15 cellular contexts compared by ENCODE assay signal in the genomic region with DNA sequence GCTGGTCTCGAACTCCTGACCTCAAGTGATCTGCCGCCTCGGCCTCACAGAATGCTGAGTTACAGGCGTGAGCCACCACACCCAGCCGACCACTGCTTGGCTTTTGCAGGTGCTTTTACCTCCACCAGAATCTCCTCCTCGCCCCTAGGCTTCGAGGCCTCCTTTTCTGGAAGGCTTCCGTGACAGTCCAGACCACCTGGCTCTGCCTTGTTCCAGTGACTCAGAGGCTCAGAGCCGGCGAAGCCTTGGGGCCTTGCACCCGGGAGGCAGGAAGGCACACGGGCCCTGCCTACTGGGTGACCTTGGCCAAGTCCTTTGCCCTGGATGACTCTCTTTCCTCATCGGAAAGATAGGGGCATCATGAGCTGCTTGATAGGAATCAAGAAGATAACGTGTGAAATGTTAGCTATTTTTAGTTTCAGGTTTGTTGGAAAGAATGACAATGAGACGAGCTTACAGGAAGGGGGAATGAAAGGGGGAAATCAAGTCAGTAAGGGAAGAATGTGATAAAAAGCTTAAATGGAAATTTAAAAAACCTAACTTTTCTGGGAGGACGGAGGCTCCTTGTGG. TPM values are rescaled to one million over a fixed set of nuclear protein-coding genes. Genes with fewer than 3 reads are reported as not detected.
DNase-seq lines count a peak whose midpoint lies in the region; ATAC-seq and TF ChIP-seq lines count a peak whose summit lies in the region.
"Had no signal": no experiment of that assay in that cellular context is flagged by ENCODE, and none has a peak within 500 bp of the region (broad histone marks: within the 10 kb centered on the region; RNA-seq: fewer than 3 reads in every experiment).

No MANE protein-coding gene starts in this region.

- peak overlapping the region; percentile 90 for H3K27ac Mint-ChIP-seq in activated CD4-positive, alpha-beta memory T cell treated with anti-CD3 and anti-CD28 coated beads, Interleukin-2, amount 10 ng/mL, durations not matched to agents 7 days and 5 days
- no peak overlapping the region for H3K27ac Mint-ChIP-seq in endothelial cell (ENCODE audit: unreplicated experiment)

- no peak overlapping the region for H3K27ac ChIP-seq in PC-9
- H3K27ac ChIP-seq: neutrophil, right lobe of liver, tibial nerve had no signal

- H3K9me3 ChIP-seq in PC-9 (ENCODE audit: insufficient read depth, low read depth) = no peaks in the 10 kb centered on the region
- H3K9me3 ChIP-seq: HAP-1, neutrophil, right lobe of liver, tibial nerve had no signal

- no peaks in the 10 kb centered on the region for H3K79me2 ChIP-seq in PC-9 (ENCODE audit: low read depth)

- no peaks in the 10 kb centered on the region for H3K9me3 Mint-ChIP-seq in activated CD4-positive, alpha-beta memory T cell treated with anti-CD3 and anti-CD28 coated beads, Interleukin-2, amount 10 ng/mL, durations not matched to agents 7 days and 5 days
- H3K9me3 Mint-ChIP-seq in endothelial cell (ENCODE audit: unreplicated experiment) = no peaks in the 10 kb centered on the region

- H3K27me3 Mint-ChIP-seq in activated CD4-positive, alpha-beta memory T cell treated with anti-CD3 and anti-CD28 coated beads, Interleukin-2, amount 10 ng/mL, durations not matched to agents 7 days and 5 days = no peaks in the 10 kb centered on the region
- peaks cover 5% of the 10 kb centered on the region for H3K27me3 Mint-ChIP-seq in endothelial cell (ENCODE audit: unreplicated experiment)

- H3K36me3 Mint-ChIP-seq in activated CD4-positive, alpha-beta memory T cell treated with anti-CD3 and anti-CD28 coated beads, Interleukin-2, amount 10 ng/mL, durations not matched to agents 7 days and 5 days (ENCODE audit: low read depth) = peaks cover 28% of the 10 kb centered on the region
- H3K36me3 Mint-ChIP-seq in endothelial cell (ENCODE audit: low read depth, unreplicated experiment) = peaks cover 4% of the 10 kb centered on the region

- peak; percentile 81 for DNase-seq in activated CD8-positive, alpha-beta memory T cell treated with anti-CD3 and anti-CD28 coated beads, Interleukin-2, amount 50 U/mL, for 48 hours
- no peak for DNase-seq in activated CD8-positive, alpha-beta memory T cell treated with anti-CD3 and anti-CD28 coated beads, Interleukin-2, amount 50 U/mL, for 4 hours
- DNase-seq in activated CD4-positive, alpha-beta memory T cell treated with anti-CD3 and anti-CD28 coated beads, Interleukin-2, amount 10 ng/mL, durations not matched to agents 7 days and 5 days = peak; percentile 53
- DNase-seq in endothelial cell (ENCODE audit: low spot score) = no peak
- DNase-seq in stimulated activated CD4-positive, alpha-beta T cell treated with anti-CD3 and anti-CD28 coated beads, Interleukin-4, amount 100 ng/mL, for 24 hours = peak; percentile 39
- no peak for DNase-seq in PC-9
- DNase-seq: anterior cingulate cortex, NCI-H2227 treated with DMSO at 0.1 percent for 48 hours, OCI-M1, right lobe of liver had no signal

- no TSS peak for BruUV-seq in PC-9 (replicated peaks; lab: Mats Ljungman, UMichigan)

- H3K4me3 Mint-ChIP-seq in activated CD4-positive, alpha-beta memory T cell treated with anti-CD3 and anti-CD28 coated beads, Interleukin-2, amount 10 ng/mL, durations not matched to agents 7 days and 5 days = peak overlapping the region; percentile 79
- H3K4me3 Mint-ChIP-seq in endothelial cell (ENCODE audit: unreplicated experiment) = peak overlapping the region; percentile 76

- H3K4me1 Mint-ChIP-seq in activated CD4-positive, alpha-beta memory T cell treated with anti-CD3 and anti-CD28 coated beads, Interleukin-2, amount 10 ng/mL, durations not matched to agents 7 days and 5 days = peaks cover 83% of the 10 kb centered on the region
- H3K4me1 Mint-ChIP-seq in endothelial cell (ENCODE audit: unreplicated experiment) = peaks cover 19% of the 10 kb centered on the region

- no peak for ATAC-seq in GM19452 (IDR thresholded peaks at IDR 0.05; ENCODE audit: unreplicated experiment)
- ATAC-seq in GM19397 (IDR thresholded peaks at IDR 0.05; ENCODE audit: unreplicated experiment) = no peak

- H3F3A ChIP-seq in PC-9 (ENCODE audit: insufficient read depth, low read depth) = no peaks in the 10 kb centered on the region

- CTCF ChIA-PET in activated CD4-positive, alpha-beta memory T cell treated with anti-CD3 and anti-CD28 coated beads, Interleukin-2, amount 10 ng/mL, durations not matched to agents 7 days and 5 days (lab: Charles Lee) = interaction anchor here (0.7 to 3.6 kb wide), 8 partner anchors 12 to 188 kb away, joined by 3 to 20 read pairs (median 6); a partner anchor contains a TSS
- CTCF ChIA-PET in PC-9 (lab: Charles Lee) = no interaction called here

- H3K9me2 ChIP-seq in PC-9 (ENCODE audit: insufficient read depth) = no peaks in the 10 kb centered on the region

- H2AFZ ChIP-seq in PC-9 = no peak overlapping the region

- H4K20me1 ChIP-seq in PC-9 (ENCODE audit: insufficient read depth) = no peaks in the 10 kb centered on the region

- H3K27me3 ChIP-seq in PC-9 (ENCODE audit: insufficient read depth, low read depth) = no peaks in the 10 kb centered on the region
- H3K27me3 ChIP-seq: neutrophil, right lobe of liver, tibial nerve had no signal

- no peaks in the 10 kb centered on the region for H3K36me3 ChIP-seq in PC-9 (ENCODE audit: low read depth)
- H3K36me3 ChIP-seq: neutrophil, right lobe of liver, tibial nerve had no signal

- POLR2A ChIA-PET in activated CD4-positive, alpha-beta memory T cell treated with anti-CD3 and anti-CD28 coated beads, Interleukin-2, amount 10 ng/mL, durations not matched to agents 7 days and 5 days (lab: Charles Lee) = interaction anchor here (1.2 to 9.2 kb wide), 14 partner anchors 10 to 238 kb away, joined by 3 to 153 read pairs (median 16); a partner anchor contains a TSS
- POLR2A ChIA-PET in PC-9 (lab: Charles Lee; ENCODE audit: unreplicated experiment) = no interaction called here

- H3K4me2 ChIP-seq in PC-9 = no peak overlapping the region

- no peak for TF ChIP-seq CTCF in endothelial cell (IDR thresholded peaks at IDR 0.05; ENCODE audit: unreplicated experiment)
- no peak for TF ChIP-seq CTCF in PC-9 (conservative IDR thresholded peaks at IDR 0.05)

- no peaks in the 10 kb centered on the region for H3K4me1 ChIP-seq in PC-9 (replicated peaks; ENCODE audit: insufficient read depth)
- H3K4me1 ChIP-seq: right lobe of liver had no signal

- H3K4me3 ChIP-seq in PC-9 = no peak overlapping the region
- H3K4me3 ChIP-seq: HAP-1, right lobe of liver, tibial nerve had no signal

- intact Hi-C loops in PC-9 (cut with micrococcal nuclease; ENCODE audit: unreplicated experiment) = no loop called here

RNA-seq across cellular contexts. Expression of a gene that starts 31.3 kb away (rescaled TPM):
- total RNA-seq in activated CD4-positive, alpha-beta memory T cell treated with anti-CD3 and anti-CD28 coated beads, Interleukin-2, amount 10 ng/mL, durations not matched to agents 7 days and 5 days = 100 to 1,000 TPM; 550 to 553 TPM
- total RNA-seq in endothelial cell (ENCODE audit: unreplicated experiment) (143 TPM), PC-9 (2021) (48.7 and 50.4 TPM in 2 replicates)

RNA-seq across cellular contexts. Expression of a gene that starts 47.2 kb away (rescaled TPM):
- 10 to 100 TPM; 31.2 to 32.4 TPM for total RNA-seq in activated CD4-positive, alpha-beta memory T cell treated with anti-CD3 and anti-CD28 coated beads, Interleukin-2, amount 10 ng/mL, durations not matched to agents 7 days and 5 days
- total RNA-seq in endothelial cell (ENCODE audit: unreplicated experiment) = 56.3 TPM
- total RNA-seq in PC-9 (2021) = 2.1 and 3.8 TPM in 2 replicates

Comparison
In these comparisons a context has a peak if more than half of its experiments do, and no peak if none do; other contexts are left out.
1. DNase-seq: peak in activated CD8-positive, alpha-beta memory T cell treated with anti-CD3 and anti-CD28 coated beads, Interleukin-2, amount 50 U/mL, for 48 hours (single experiment), activated CD4-positive, alpha-beta memory T cell treated with anti-CD3 and anti-CD28 coated beads, Interleukin-2, amount 10 ng/mL, durations not matched to agents 7 days and 5 days (single experiment) and stimulated activated CD4-positive, alpha-beta T cell treated with anti-CD3 and anti-CD28 coated beads, Interleukin-4, amount 100 ng/mL, for 24 hours (single experiment); none in activated CD8-positive, alpha-beta memory T cell treated with anti-CD3 and anti-CD28 coated beads, Interleukin-2, amount 50 U/mL, for 4 hours (single experiment), endothelial cell (single experiment) and PC-9 (0 of 2).